In the genomic region with DNA sequence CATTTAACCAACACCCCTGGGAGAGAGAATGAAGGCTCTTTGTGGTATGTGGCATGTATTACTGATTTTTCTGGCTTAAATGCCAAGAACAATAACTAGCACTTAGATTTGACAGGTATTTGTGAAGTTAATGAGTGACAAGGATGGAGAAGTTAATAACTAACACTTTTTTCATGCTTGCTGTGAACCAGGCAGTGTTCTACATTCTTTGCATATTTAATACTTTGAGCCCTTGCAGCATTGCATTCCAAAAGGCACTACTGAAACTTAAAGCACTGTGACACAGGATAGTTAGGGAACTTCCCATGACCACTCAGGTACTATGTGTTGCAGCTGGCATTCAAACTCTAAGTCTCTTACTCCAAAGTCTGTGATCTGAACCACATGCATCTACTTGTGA, we compare ENCODE assay signal across 1 cellular context.
TF ChIP-seq lines count a peak whose summit lies in the region.

No MANE protein-coding gene starts in this region.

TF ChIP-seq in GM23338, 12 proteins besides CTCF, POLR2A, EP300 and RAD21 (continued from another document):
- TF ChIP-seq, protein P1, sequence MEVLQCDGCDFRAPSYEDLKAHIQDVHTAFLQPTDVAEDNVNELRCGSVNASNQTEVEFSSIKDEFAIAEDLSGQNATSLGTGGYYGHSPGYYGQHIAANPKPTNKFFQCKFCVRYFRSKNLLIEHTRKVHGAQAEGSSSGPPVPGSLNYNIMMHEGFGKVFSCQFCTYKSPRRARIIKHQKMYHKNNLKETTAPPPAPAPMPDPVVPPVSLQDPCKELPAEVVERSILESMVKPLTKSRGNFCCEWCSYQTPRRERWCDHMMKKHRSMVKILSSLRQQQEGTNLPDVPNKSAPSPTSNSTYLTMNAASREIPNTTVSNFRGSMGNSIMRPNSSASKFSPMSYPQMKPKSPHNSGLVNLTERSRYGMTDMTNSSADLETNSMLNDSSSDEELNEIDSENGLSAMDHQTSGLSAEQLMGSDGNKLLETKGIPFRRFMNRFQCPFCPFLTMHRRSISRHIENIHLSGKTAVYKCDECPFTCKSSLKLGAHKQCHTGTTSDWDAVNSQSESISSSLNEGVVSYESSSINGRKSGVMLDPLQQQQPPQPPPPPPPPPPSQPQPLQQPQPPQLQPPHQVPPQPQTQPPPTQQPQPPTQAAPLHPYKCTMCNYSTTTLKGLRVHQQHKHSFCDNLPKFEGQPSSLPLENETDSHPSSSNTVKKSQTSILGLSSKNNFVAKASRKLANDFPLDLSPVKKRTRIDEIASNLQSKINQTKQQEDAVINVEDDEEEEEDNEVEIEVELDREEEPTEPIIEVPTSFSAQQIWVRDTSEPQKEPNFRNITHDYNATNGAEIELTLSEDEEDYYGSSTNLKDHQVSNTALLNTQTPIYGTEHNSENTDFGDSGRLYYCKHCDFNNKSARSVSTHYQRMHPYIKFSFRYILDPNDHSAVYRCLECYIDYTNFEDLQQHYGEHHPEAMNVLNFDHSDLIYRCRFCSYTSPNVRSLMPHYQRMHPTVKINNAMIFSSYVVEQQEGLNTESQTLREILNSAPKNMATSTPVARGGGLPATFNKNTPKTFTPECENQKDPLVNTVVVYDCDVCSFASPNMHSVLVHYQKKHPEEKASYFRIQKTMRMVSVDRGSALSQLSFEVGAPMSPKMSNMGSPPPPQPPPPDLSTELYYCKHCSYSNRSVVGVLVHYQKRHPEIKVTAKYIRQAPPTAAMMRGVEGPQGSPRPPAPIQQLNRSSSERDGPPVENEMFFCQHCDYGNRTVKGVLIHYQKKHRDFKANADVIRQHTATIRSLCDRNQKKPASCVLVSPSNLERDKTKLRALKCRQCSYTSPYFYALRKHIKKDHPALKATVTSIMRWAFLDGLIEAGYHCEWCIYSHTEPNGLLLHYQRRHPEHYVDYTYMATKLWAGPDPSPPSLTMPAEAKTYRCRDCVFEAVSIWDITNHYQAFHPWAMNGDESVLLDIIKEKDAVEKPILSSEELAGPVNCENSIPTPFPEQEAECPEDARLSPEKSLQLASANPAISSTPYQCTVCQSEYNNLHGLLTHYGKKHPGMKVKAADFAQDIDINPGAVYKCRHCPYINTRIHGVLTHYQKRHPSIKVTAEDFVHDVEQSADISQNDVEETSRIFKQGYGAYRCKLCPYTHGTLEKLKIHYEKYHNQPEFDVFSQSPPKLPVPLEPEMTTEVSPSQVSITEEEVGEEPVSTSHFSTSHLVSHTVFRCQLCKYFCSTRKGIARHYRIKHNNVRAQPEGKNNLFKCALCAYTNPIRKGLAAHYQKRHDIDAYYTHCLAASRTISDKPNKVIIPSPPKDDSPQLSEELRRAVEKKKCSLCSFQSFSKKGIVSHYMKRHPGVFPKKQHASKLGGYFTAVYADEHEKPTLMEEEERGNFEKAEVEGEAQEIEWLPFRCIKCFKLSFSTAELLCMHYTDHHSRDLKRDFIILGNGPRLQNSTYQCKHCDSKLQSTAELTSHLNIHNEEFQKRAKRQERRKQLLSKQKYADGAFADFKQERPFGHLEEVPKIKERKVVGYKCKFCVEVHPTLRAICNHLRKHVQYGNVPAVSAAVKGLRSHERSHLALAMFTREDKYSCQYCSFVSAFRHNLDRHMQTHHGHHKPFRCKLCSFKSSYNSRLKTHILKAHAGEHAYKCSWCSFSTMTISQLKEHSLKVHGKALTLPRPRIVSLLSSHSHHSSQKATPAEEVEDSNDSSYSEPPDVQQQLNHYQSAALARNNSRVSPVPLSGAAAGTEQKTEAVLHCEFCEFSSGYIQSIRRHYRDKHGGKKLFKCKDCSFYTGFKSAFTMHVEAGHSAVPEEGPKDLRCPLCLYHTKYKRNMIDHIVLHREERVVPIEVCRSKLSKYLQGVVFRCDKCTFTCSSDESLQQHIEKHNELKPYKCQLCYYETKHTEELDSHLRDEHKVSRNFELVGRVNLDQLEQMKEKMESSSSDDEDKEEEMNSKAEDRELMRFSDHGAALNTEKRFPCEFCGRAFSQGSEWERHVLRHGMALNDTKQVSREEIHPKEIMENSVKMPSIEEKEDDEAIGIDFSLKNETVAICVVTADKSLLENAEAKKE (CRISPR knock-in tag; IDR thresholded peaks at IDR 0.05), result no peak
- TF ChIP-seq ZNF114 (CRISPR knock-in tag; IDR thresholded peaks at IDR 0.05), result no peak
- no peak for TF ChIP-seq JUNB (IDR thresholded peaks at IDR 0.05; ENCODE audit: unreplicated experiment)
- no peak for TF ChIP-seq CREB1 (CRISPR knock-in tag; IDR thresholded peaks at IDR 0.05; ENCODE audit: low read depth)
- TF ChIP-seq EZH2phosphoT487 (IDR thresholded peaks at IDR 0.05; ENCODE audit: unreplicated experiment), result no peak
- no peak for TF ChIP-seq NANOG (IDR thresholded peaks at IDR 0.05; ENCODE audit: borderline replicate concordance)
- no peak for TF ChIP-seq ZNF331 (CRISPR knock-in tag; IDR thresholded peaks at IDR 0.05; ENCODE audit: low read depth)
- TF ChIP-seq POLR2AphosphoS5 (IDR thresholded peaks at IDR 0.05; ENCODE audit: low read depth), result no peak
